22 cellular contexts compared by ENCODE assay signal in the genomic region with DNA sequence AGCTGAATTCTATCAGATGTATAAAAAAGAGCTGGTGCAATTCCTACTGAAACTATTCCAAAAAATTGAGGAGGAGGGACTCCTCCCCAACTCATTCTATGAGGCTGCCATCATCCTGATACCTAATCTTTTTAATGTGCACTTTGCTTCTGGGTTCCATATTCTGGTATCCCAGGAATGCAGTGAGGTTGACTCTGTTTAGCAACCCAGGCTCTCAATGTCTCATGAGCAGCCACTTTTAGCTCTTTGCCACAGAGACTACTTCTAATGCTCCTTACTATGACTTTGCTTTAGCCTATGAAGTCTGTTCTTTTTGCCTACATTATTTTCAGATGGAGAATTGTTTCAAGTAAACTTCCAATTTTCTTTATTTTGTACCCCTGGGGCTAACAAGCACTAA.
"Had no signal": no experiment of that assay in that cellular context is flagged by ENCODE, and none has a peak within 500 bp of the region (broad histone marks: within the 10 kb centered on the region; RNA-seq: fewer than 3 reads in every experiment).

No MANE protein-coding gene starts in this region.

- DNase-seq: activated CD4-positive, alpha-beta T cell treated with anti-CD3 and anti-CD28 coated beads for 4 hours; activated CD4-positive, alpha-beta T cell treated with anti-CD3 and anti-CD28 coated beads, Interleukin-2, amount 50 U/mL, for 48 hours; activated CD4-positive, CD25-positive, alpha-beta regulatory T cell; activated CD8-positive, alpha-beta memory T cell treated with anti-CD3 and anti-CD28 coated beads, Interleukin-2, amount 50 U/mL, for 48 hours; activated effector memory CD4-positive, alpha-beta T cell treated with Interleukin-2 at 50 U/mL for 16 hours; activated naive CD4-positive, alpha-beta T cell treated with anti-CD3 and anti-CD28 coated beads for 36 hours; activated naive CD8-positive, alpha-beta T cell treated with anti-CD3 and anti-CD28 coated beads, Interleukin-2, amount 10 ng/mL, durations not matched to agents 7 days and 5 days; activated T-cell treated with anti-CD3 and anti-CD28 coated beads, Interleukin-2, amount 50 U/mL, for 48 hours; amygdala; body of pancreas; dorsolateral prefrontal cortex; effector memory CD8-positive, alpha-beta T cell; foreskin melanocyte; immature natural killer cell; mesenchymal stem cell; naive B cell; stimulated activated CD4-positive, alpha-beta T cell treated with anti-CD3 and anti-CD28 coated beads, Interleukin-12 subunit alpha, Interleukin-12 subunit beta, amount 100 ng/mL, for 4 hours; SW 1271; T-helper 17 cell; transverse colon had no signal

- H3K9me3 ChIP-seq: body of pancreas, transverse colon, vagina had no signal

- H3K27ac ChIP-seq: body of pancreas, dorsolateral prefrontal cortex, transverse colon, vagina had no signal

- H3K4me3 ChIP-seq: body of pancreas, dorsolateral prefrontal cortex, transverse colon, vagina had no signal

- ATAC-seq: body of pancreas; effector memory CD8-positive, alpha-beta T cell; esophagus mucosa; T-helper 17 cell had no signal

- H3K36me3 ChIP-seq: transverse colon, vagina had no signal

- H3K27me3 ChIP-seq: body of pancreas, transverse colon, vagina had no signal

- H3K4me1 ChIP-seq: body of pancreas, transverse colon, vagina had no signal
